In genomic region chr20:14344746-14345145, GRCh38 we compare ENCODE assay signal across 24 cellular contexts. TPM values are rescaled to one million over a fixed set of nuclear protein-coding genes. Genes with fewer than 3 reads are reported as not detected.
A peak's percentile ranks its signal among the peaks of the same experiment; 100 is the strongest.
DNase-seq lines count a peak whose midpoint lies in the region; TF ChIP-seq lines count a peak whose summit lies in the region.
"Had no signal": no experiment of that assay in that cellular context is flagged by ENCODE, and none has a peak within 500 bp of the region (broad histone marks: within the 10 kb centered on the region; RNA-seq: fewer than 3 reads in every experiment).

No MANE protein-coding gene starts in this region.

- no peak overlapping the region for H2AFZ ChIP-seq in hepatocyte

- no peaks in the 10 kb centered on the region for H3K36me3 Mint-ChIP-seq in progenitor cell of endocrine pancreas (ENCODE audit: insufficient read depth)
- H3K36me3 Mint-ChIP-seq: CD4-positive, alpha-beta memory T cell; immature natural killer cell had no signal

- H3K79me2 ChIP-seq in hepatocyte: no peaks in the 10 kb centered on the region

- 41% methylated on average over 1 of the region's 1 CpG for WGBS in hepatocyte (ENCODE audit: low lambda C conversion rate, missing lambda C conversion rate)

- peaks cover 6% of the 10 kb centered on the region for H3K27me3 Mint-ChIP-seq in progenitor cell of endocrine pancreas
- H3K27me3 Mint-ChIP-seq: activated CD8-positive, alpha-beta T cell treated with anti-CD3 and anti-CD28 coated beads for 36 hours; CD4-positive, alpha-beta memory T cell had no signal

- H3K27me3 ChIP-seq in hepatocyte: no peaks in the 10 kb centered on the region
- no peaks in the 10 kb centered on the region for H3K27me3 ChIP-seq in effector memory CD4-positive, alpha-beta T cell (replicated peaks; ENCODE audit: control insufficient read depth, insufficient read depth, low read length, poor library complexity, severe bottlenecking)
- H3K27me3 ChIP-seq: foreskin keratinocyte, transverse colon had no signal

- TF ChIP-seq CTCF in hepatocyte (IDR thresholded peaks at IDR 0.05; ENCODE audit: poor library complexity) (no peak), progenitor cell of endocrine pancreas (IDR thresholded peaks at IDR 0.05; ENCODE audit: unreplicated experiment) (no peak), coronary artery (IDR thresholded peaks at IDR 0.05) (no peak)

- no peak overlapping the region for H3K4me3 Mint-ChIP-seq in progenitor cell of endocrine pancreas (ENCODE audit: low read depth)
- H3K4me3 Mint-ChIP-seq: activated CD8-positive, alpha-beta T cell treated with anti-CD3 and anti-CD28 coated beads for 36 hours; CD4-positive, alpha-beta memory T cell; immature natural killer cell; T-helper 1 cell treated with Interleukin-12 subunit alpha and Interleukin-12 subunit beta and Interleukin-4 antibody, amounts not matched to agents 30 μg/mL and 1 μg/mL, for 36 hours had no signal

- no peaks in the 10 kb centered on the region for H3K36me3 ChIP-seq in hepatocyte (replicated peaks; ENCODE audit: insufficient read depth, low read depth)
- H3K36me3 ChIP-seq in effector memory CD4-positive, alpha-beta T cell (ENCODE audit: control insufficient read depth, insufficient read depth, low read length): no peaks in the 10 kb centered on the region
- H3K36me3 ChIP-seq: transverse colon had no signal

- H3K27ac Mint-ChIP-seq in progenitor cell of endocrine pancreas: peak overlapping the region; percentile 54
- H3K27ac Mint-ChIP-seq: activated CD8-positive, alpha-beta T cell treated with anti-CD3 and anti-CD28 coated beads for 36 hours; CD4-positive, alpha-beta memory T cell; immature natural killer cell; T-helper 1 cell treated with Interleukin-12 subunit alpha and Interleukin-12 subunit beta and Interleukin-4 antibody, amounts not matched to agents 30 μg/mL and 1 μg/mL, for 36 hours had no signal

- H3K4me3 ChIP-seq in hepatocyte (no peak overlapping the region), coronary artery (no peak overlapping the region)
- no peak overlapping the region for H3K4me3 ChIP-seq in effector memory CD4-positive, alpha-beta T cell (ENCODE audit: insufficient read depth, low read depth, low read length, poor library complexity, severe bottlenecking)
- H3K4me3 ChIP-seq: transverse colon had no signal

- peak overlapping the region; percentile 2 for H3K27ac ChIP-seq in hepatocyte
- H3K27ac ChIP-seq in coronary artery: no peak overlapping the region
- no peak overlapping the region for H3K27ac ChIP-seq in effector memory CD4-positive, alpha-beta T cell (ENCODE audit: insufficient read depth, low read length, poor library complexity, severe bottlenecking)
- H3K27ac ChIP-seq: foreskin keratinocyte, transverse colon had no signal

- peaks cover 4% of the 10 kb centered on the region for H3K9me3 Mint-ChIP-seq in progenitor cell of endocrine pancreas (ENCODE audit: low read depth)

- H3K9me2 ChIP-seq in hepatocyte (replicated peaks; ENCODE audit: insufficient read depth): no peaks in the 10 kb centered on the region

- H4K20me1 ChIP-seq in hepatocyte (ENCODE audit: insufficient read depth, poor library complexity, severe bottlenecking): no peaks in the 10 kb centered on the region

- peaks cover 26% of the 10 kb centered on the region for H3K4me1 Mint-ChIP-seq in progenitor cell of endocrine pancreas (ENCODE audit: low read depth)
- H3K4me1 Mint-ChIP-seq: CD4-positive, alpha-beta memory T cell; immature natural killer cell had no signal

- H3K4me1 ChIP-seq in hepatocyte (ENCODE audit: insufficient read depth): peaks cover 11% of the 10 kb centered on the region
- no peaks in the 10 kb centered on the region for H3K4me1 ChIP-seq in effector memory CD4-positive, alpha-beta T cell (ENCODE audit: control insufficient read depth, insufficient read depth, low read length, poor library complexity, severe bottlenecking)
- H3K4me1 ChIP-seq: foreskin keratinocyte, transverse colon had no signal

- no peak overlapping the region for H3K4me2 ChIP-seq in hepatocyte

- H3K9me3 ChIP-seq in hepatocyte (ENCODE audit: low read depth): no peaks in the 10 kb centered on the region
- no peaks in the 10 kb centered on the region for H3K9me3 ChIP-seq in effector memory CD4-positive, alpha-beta T cell (ENCODE audit: control insufficient read depth, low read length)
- H3K9me3 ChIP-seq: transverse colon had no signal

- DNase-seq in NCI-H1105 treated with DMSO at 0.1 percent for 48 hours (lab: John Stamatoyannopoulos, UW) (peak; percentile 4), NCI-H1105 (lab: John Stamatoyannopoulos, UW) (no peak), NCI-H524 treated with DMSO at 0.1 percent for 48 hours (lab: John Stamatoyannopoulos, UW) (peak; percentile 23), hepatocyte (ENCODE audit: low spot score) (no peak), progenitor cell of endocrine pancreas (ENCODE audit: low spot score, unreplicated experiment) (no peak), coronary artery (ENCODE audit: low spot score) (no peak)
- no peak for DNase-seq in activated naive CD4-positive, alpha-beta T cell (lab: John Stamatoyannopoulos, UW)
- DNase-seq in effector memory CD4-positive, alpha-beta T cell: no peak
- DNase-seq: 8988T; activated CD4-positive, CD25-positive, alpha-beta regulatory T cell treated with anti-CD3 and anti-CD28 coated beads, Interleukin-2, amount 50 U/mL, for 72 hours; activated CD8-positive, alpha-beta T cell treated with anti-CD3 and anti-CD28 coated beads for 36 hours; activated effector memory CD4-positive, alpha-beta T cell treated with anti-CD3 and anti-CD28 coated beads, Interleukin-2, amount 50 U/mL, for 16 hours; activated T-cell treated with anti-CD3 and anti-CD28 coated beads for 4 hours; CD4-positive, alpha-beta memory T cell; DMS153; erythroblast; foreskin keratinocyte; immature natural killer cell; KG1; left ventricle myocardium superior; NCI-H187; SHP77 treated with DMSO at 0.1 percent for 48 hours; transverse colon had no signal

RNA-seq across cellular contexts. Expression of gene FLRT3, which starts 7.3 kb away (rescaled TPM):
- total RNA-seq in hepatocyte (140 and 141 TPM in 2 replicates), progenitor cell of endocrine pancreas (60.4 and 62.4 TPM in 2 replicates)
- polyA plus RNA-seq in hepatocyte: 89.9 and 98.6 TPM in 2 replicates
- total RNA-seq: activated CD8-positive, alpha-beta T cell treated with anti-CD3 and anti-CD28 coated beads for 36 hours; CD4-positive, alpha-beta memory T cell had no signal
- polyA plus RNA-seq: CD4-positive, alpha-beta memory T cell; immature natural killer cell had no signal

Comparison
In these comparisons a context has a peak if more than half of its experiments do, and no peak if none do; other contexts are left out.
1. DNase-seq: peak in NCI-H1105 treated with DMSO at 0.1 percent for 48 hours (single experiment) and NCI-H524 treated with DMSO at 0.1 percent for 48 hours (single experiment); none in NCI-H1105 (single experiment), hepatocyte (single experiment), progenitor cell of endocrine pancreas (single experiment), coronary artery (single experiment), activated naive CD4-positive, alpha-beta T cell (0 of 4) and effector memory CD4-positive, alpha-beta T cell (0 of 3).